ENCODE assay signal across 26 cellular contexts in the genomic region with DNA sequence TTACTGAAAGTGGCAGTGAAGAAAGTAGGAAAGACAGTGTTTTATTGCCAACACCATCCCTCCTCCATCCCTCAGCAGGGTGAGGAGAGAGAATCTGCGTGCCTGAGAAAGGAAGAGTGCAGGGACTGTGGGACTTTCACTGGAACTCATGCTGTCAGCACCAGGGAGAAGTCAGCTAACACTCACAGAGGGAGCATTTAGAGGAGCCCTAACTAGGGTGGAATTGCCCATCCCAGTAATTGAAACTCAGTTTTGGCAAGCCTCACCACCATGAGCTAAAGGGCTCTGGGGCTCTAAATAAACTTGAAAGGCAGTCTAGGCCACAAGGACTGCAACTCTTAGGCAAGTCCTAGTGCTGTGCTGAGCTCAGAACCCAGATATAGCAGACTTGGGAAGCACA.
"Had no signal": no experiment of that assay in that cellular context is flagged by ENCODE, and none has a peak within 500 bp of the region (broad histone marks: within the 10 kb centered on the region; RNA-seq: fewer than 3 reads in every experiment).

No MANE protein-coding gene starts in this region.

- H3K27me3 ChIP-seq: adrenal gland, MG63 had no signal

- ATAC-seq: activated CD4-positive, alpha-beta T cell treated with anti-CD3 and anti-CD28 coated beads for 36 hours; activated T-cell treated with anti-CD3 and anti-CD28 coated beads, Interleukin-2, amount 50 U/mL, for 72 hours; Right ventricle myocardium inferior; T-cell had no signal

- DNase-seq: activated CD4-positive, alpha-beta memory T cell treated with anti-CD3 and anti-CD28 coated beads, Interleukin-2, amount 10 ng/mL, durations not matched to agents 7 days and 5 days; activated CD4-positive, alpha-beta T cell treated with anti-CD3 and anti-CD28 coated beads for 36 hours; activated CD4-positive, alpha-beta T cell treated with anti-CD3 and anti-CD28 coated beads, Interleukin-2, amount 50 U/mL, for 1 hour; activated CD8-positive, alpha-beta memory T cell treated with anti-CD3 and anti-CD28 coated beads, Interleukin-2, amount 50 U/mL, for 4 hours; activated gamma-delta T cell treated with Interleukin-2 at 50 U/mL for 16 hours; activated naive CD4-positive, alpha-beta T cell treated with anti-CD3 and anti-CD28 coated beads, Interleukin-2, amount 10 ng/mL, durations not matched to agents 7 days and 5 days; activated naive CD8-positive, alpha-beta T cell treated with anti-CD3 and anti-CD28 coated beads for 36 hours; activated T-cell treated with anti-CD3 and anti-CD28 coated beads, Interleukin-2, amount 50 U/mL, for 72 hours; adrenal gland; anterior cingulate cortex; cerebellar nuclear complex; MG63; MV-4-11; NCI-H1092 treated with DMSO at 0.1 percent for 48 hours; NCI-H1417 treated with DMSO at 0.1 percent for 48 hours; NCI-H1694 treated with DMSO at 0.1 percent for 48 hours; NCI-H2029 treated with DMSO at 0.1 percent for 48 hours; NCI-H345; NCI-H510A; NCI-H526 treated with DMSO at 0.1 percent for 48 hours; NCI-H82; T-cell; T-helper 2 cell had no signal

- H3K4me1 ChIP-seq: adrenal gland had no signal

- H3K27ac ChIP-seq: adrenal gland, SK-N-MC, VCaP had no signal

- H3K36me3 ChIP-seq: adrenal gland, MG63 had no signal

- H3K4me3 ChIP-seq: adrenal gland, MG63, SK-N-MC had no signal

- H3K9me3 ChIP-seq: adrenal gland had no signal
